Comparison of ENCODE assay signal across 1 cellular context in genomic region chr9:133855802-133856592, GRCh38.
TF ChIP-seq lines count a peak whose summit lies in the region.

No MANE protein-coding gene starts in this region.

TF ChIP-seq in HepG2, 621 proteins besides CTCF, POLR2A, EP300 and RAD21 (continued from another document and continues in another):
- TF ChIP-seq PATZ1 (CRISPR knock-in tag; IDR thresholded peaks at IDR 0.05) (peak; percentile 79), IKZF5 (CRISPR knock-in tag; IDR thresholded peaks at IDR 0.05) (peak; percentile 46; the same call in 1 of the 2 replicates), HDAC1 (CRISPR knock-in tag; IDR thresholded peaks at IDR 0.05) (no peak), REL (CRISPR knock-in tag; conservative IDR thresholded peaks at IDR 0.05) (no peak), NR2C2 (CRISPR knock-in tag; IDR thresholded peaks at IDR 0.05; ENCODE audit: borderline replicate concordance) (0 out of 2 replicates have a peak, but pooled peaks have one; percentile 14), HIC2 (CRISPR knock-in tag; IDR thresholded peaks at IDR 0.05; ENCODE audit: low read depth) (no peak), HOXA3 (CRISPR knock-in tag; IDR thresholded peaks at IDR 0.05) (peak; percentile 73), TBX2 (CRISPR knock-in tag; IDR thresholded peaks at IDR 0.05; ENCODE audit: borderline replicate concordance) (peak; percentile 25; the same call in 1 of the 2 replicates), MED1 (CRISPR knock-in tag; IDR thresholded peaks at IDR 0.05) (peak; percentile 47), BHLHE40 (IDR thresholded peaks at IDR 0.05; ENCODE audit: low read length) (peak; percentile 53), FOXJ3 (CRISPR knock-in tag; IDR thresholded peaks at IDR 0.05; ENCODE audit: borderline replicate concordance) (no peak), ZNF180 (CRISPR knock-in tag; IDR thresholded peaks at IDR 0.05; ENCODE audit: borderline replicate concordance, low read depth) (no peak), SP140L (CRISPR knock-in tag; IDR thresholded peaks at IDR 0.05; ENCODE audit: borderline replicate concordance) (no peak), ZHX1 (CRISPR knock-in tag; IDR thresholded peaks at IDR 0.05; ENCODE audit: low read depth) (peak; percentile 73), ZBTB7B (CRISPR knock-in tag; IDR thresholded peaks at IDR 0.05) (0 out of 2 replicates have a peak, but pooled peaks have one; percentile 30), ZNF572 (CRISPR knock-in tag; IDR thresholded peaks at IDR 0.05) (peak; percentile 61; the same call in 1 of the 2 replicates), RXRA (CRISPR knock-in tag; IDR thresholded peaks at IDR 0.05) (peak; percentile 50; the same call in 1 of the 2 replicates), ZNF7 (CRISPR knock-in tag; IDR thresholded peaks at IDR 0.05) (no peak), ISX (CRISPR knock-in tag; conservative IDR thresholded peaks at IDR 0.05) (no peak), ZNF136 (CRISPR knock-in tag; IDR thresholded peaks at IDR 0.05; ENCODE audit: low read depth) (no peak), GABPA (IDR thresholded peaks at IDR 0.05; ENCODE audit: low read depth, low read length) (no peak), GABPA (CRISPR knock-in tag; IDR thresholded peaks at IDR 0.05; ENCODE audit: low read depth) (peak; percentile 33; the same call in 1 of the 2 replicates), FLYWCH1 (CRISPR knock-in tag; IDR thresholded peaks at IDR 0.05) (no peak), TFE3 (CRISPR knock-in tag; IDR thresholded peaks at IDR 0.05) (peak; percentile 30; the same call in 1 of the 2 replicates), TCF7 (IDR thresholded peaks at IDR 0.05; ENCODE audit: low read depth) (no peak), ZNF274 (CRISPR knock-in tag; IDR thresholded peaks at IDR 0.05) (no peak), ZNF160 (CRISPR knock-in tag; IDR thresholded peaks at IDR 0.05) (no peak), SIX4 (CRISPR knock-in tag; IDR thresholded peaks at IDR 0.05) (no peak), EHMT2 (IDR thresholded peaks at IDR 0.05; ENCODE audit: borderline replicate concordance, low read depth, low read length) (no peak), CEBPG (CRISPR knock-in tag; IDR thresholded peaks at IDR 0.05) (peak; percentile 84), SKI (IDR thresholded peaks at IDR 0.05; ENCODE audit: partially characterized antibody) (peak; percentile 27), KDM5B (CRISPR knock-in tag; IDR thresholded peaks at IDR 0.05; ENCODE audit: borderline replicate concordance) (peak; percentile 45; the same call in 1 of the 2 replicates), ZSCAN9 (CRISPR knock-in tag; IDR thresholded peaks at IDR 0.05; ENCODE audit: borderline replicate concordance) (peak; percentile 54; the same call in 1 of the 2 replicates), HES4 (CRISPR knock-in tag; IDR thresholded peaks at IDR 0.05; ENCODE audit: borderline replicate concordance) (0 out of 2 replicates have a peak, but pooled peaks have one; percentile 41), ZNF501 (CRISPR knock-in tag; IDR thresholded peaks at IDR 0.05) (peak; percentile 46; the same call in 1 of the 2 replicates), SALL1 (CRISPR knock-in tag; IDR thresholded peaks at IDR 0.05) (peak; percentile 78), ZNF652 (CRISPR knock-in tag; IDR thresholded peaks at IDR 0.05; ENCODE audit: borderline replicate concordance, low read depth) (no peak), ZNF331 (CRISPR knock-in tag; IDR thresholded peaks at IDR 0.05) (peak; percentile 42; the same call in 1 of the 2 replicates), TFDP1 (CRISPR knock-in tag; IDR thresholded peaks at IDR 0.05; ENCODE audit: borderline replicate concordance) (peak; percentile 20; the same call in 1 of the 2 replicates), SOX5 (CRISPR knock-in tag; IDR thresholded peaks at IDR 0.05; ENCODE audit: borderline replicate concordance) (peak; percentile 29; the same call in 1 of the 2 replicates), KLF16 (CRISPR knock-in tag; IDR thresholded peaks at IDR 0.05) (peak in 1 of 2 experiments; percentile 50; a peak in 1 of 4 replicates), FOXK1 (CRISPR knock-in tag; IDR thresholded peaks at IDR 0.05; ENCODE audit: borderline replicate concordance, low read depth) (no peak), ZNF790 (CRISPR knock-in tag; IDR thresholded peaks at IDR 0.05; ENCODE audit: borderline replicate concordance) (0 out of 2 replicates have a peak, but pooled peaks have one; percentile 30), FOXP1 (IDR thresholded peaks at IDR 0.05) (no peak), FOXP1 (CRISPR knock-in tag; IDR thresholded peaks at IDR 0.05) (0 out of 2 replicates have a peak, but pooled peaks have one; percentile 5)
- TF ChIP-seq, protein P1, sequence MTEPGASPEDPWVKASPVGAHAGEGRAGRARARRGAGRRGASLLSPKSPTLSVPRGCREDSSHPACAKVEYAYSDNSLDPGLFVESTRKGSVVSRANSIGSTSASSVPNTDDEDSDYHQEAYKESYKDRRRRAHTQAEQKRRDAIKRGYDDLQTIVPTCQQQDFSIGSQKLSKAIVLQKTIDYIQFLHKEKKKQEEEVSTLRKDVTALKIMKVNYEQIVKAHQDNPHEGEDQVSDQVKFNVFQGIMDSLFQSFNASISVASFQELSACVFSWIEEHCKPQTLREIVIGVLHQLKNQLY (CRISPR knock-in tag; IDR thresholded peaks at IDR 0.05), result 0 out of 2 replicates have a peak, but pooled peaks have one; percentile 23
- TF ChIP-seq, protein P2, sequence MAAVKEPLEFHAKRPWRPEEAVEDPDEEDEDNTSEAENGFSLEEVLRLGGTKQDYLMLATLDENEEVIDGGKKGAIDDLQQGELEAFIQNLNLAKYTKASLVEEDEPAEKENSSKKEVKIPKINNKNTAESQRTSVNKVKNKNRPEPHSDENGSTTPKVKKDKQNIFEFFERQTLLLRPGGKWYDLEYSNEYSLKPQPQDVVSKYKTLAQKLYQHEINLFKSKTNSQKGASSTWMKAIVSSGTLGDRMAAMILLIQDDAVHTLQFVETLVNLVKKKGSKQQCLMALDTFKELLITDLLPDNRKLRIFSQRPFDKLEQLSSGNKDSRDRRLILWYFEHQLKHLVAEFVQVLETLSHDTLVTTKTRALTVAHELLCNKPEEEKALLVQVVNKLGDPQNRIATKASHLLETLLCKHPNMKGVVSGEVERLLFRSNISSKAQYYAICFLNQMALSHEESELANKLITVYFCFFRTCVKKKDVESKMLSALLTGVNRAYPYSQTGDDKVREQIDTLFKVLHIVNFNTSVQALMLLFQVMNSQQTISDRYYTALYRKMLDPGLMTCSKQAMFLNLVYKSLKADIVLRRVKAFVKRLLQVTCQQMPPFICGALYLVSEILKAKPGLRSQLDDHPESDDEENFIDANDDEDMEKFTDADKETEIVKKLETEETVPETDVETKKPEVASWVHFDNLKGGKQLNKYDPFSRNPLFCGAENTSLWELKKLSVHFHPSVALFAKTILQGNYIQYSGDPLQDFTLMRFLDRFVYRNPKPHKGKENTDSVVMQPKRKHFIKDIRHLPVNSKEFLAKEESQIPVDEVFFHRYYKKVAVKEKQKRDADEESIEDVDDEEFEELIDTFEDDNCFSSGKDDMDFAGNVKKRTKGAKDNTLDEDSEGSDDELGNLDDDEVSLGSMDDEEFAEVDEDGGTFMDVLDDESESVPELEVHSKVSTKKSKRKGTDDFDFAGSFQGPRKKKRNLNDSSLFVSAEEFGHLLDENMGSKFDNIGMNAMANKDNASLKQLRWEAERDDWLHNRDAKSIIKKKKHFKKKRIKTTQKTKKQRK (IDR thresholded peaks at IDR 0.05; ENCODE audit: low read length), result no peak
- TF ChIP-seq, protein P3, sequence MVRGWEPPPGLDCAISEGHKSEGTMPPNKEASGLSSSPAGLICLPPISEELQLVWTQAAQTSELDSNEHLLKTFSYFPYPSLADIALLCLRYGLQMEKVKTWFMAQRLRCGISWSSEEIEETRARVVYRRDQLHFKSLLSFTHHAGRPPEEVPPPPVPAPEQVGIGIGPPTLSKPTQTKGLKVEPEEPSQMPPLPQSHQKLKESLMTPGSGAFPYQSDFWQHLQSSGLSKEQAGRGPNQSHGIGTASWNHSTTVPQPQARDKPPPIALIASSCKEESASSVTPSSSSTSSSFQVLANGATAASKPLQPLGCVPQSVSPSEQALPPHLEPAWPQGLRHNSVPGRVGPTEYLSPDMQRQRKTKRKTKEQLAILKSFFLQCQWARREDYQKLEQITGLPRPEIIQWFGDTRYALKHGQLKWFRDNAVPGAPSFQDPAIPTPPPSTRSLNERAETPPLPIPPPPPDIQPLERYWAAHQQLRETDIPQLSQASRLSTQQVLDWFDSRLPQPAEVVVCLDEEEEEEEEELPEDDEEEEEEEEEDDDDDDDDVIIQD (CRISPR knock-in tag; IDR thresholded peaks at IDR 0.05; ENCODE audit: low read depth), result 0 out of 2 replicates have a peak, but pooled peaks have one; percentile 41
